1 cellular context compared by ENCODE assay signal in the genomic region with DNA sequence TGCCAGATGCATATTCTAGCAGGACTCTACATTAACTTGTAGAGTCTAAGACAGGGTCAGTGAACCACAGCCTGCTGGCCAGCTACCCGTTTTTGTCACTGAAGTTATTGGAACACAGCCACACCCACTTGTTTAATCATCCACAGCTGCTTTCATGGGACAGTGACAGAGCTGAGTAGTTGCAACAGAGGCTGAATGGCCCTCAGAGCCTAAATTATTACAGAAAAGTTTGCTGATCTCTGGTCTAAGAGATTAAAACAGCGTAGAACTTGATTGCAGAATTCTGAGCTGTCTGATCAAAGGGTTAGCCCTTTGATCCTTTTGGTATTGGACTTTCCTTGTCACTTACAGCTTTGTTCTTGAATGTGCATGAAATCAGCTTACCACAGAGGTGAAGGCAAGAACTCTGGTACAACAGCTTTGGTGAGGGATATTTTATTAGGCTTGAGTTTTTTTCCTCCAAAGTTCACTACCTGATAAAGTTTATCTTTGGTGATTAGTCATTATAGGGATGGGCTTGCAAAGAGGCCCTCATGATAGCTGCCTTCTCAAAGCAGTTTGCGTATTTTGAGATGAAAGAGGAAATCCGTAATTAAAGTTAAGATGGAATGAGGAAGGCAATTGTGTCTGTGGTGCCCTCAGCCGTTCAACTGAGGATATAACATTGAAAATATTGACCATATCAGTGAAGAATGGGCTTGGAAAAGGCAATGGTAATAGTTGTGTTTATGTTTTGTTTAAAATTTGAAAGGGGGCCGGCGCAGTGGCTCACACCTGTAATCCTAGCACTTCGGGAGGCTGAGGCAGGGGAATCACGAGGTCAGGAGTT.
TF ChIP-seq lines count a peak whose summit lies in the region.

No MANE protein-coding gene starts in this region.

TF ChIP-seq in HepG2, 621 proteins besides CTCF, POLR2A, EP300 and RAD21 (continued from another document and continues in another):
- TF ChIP-seq, protein P1, sequence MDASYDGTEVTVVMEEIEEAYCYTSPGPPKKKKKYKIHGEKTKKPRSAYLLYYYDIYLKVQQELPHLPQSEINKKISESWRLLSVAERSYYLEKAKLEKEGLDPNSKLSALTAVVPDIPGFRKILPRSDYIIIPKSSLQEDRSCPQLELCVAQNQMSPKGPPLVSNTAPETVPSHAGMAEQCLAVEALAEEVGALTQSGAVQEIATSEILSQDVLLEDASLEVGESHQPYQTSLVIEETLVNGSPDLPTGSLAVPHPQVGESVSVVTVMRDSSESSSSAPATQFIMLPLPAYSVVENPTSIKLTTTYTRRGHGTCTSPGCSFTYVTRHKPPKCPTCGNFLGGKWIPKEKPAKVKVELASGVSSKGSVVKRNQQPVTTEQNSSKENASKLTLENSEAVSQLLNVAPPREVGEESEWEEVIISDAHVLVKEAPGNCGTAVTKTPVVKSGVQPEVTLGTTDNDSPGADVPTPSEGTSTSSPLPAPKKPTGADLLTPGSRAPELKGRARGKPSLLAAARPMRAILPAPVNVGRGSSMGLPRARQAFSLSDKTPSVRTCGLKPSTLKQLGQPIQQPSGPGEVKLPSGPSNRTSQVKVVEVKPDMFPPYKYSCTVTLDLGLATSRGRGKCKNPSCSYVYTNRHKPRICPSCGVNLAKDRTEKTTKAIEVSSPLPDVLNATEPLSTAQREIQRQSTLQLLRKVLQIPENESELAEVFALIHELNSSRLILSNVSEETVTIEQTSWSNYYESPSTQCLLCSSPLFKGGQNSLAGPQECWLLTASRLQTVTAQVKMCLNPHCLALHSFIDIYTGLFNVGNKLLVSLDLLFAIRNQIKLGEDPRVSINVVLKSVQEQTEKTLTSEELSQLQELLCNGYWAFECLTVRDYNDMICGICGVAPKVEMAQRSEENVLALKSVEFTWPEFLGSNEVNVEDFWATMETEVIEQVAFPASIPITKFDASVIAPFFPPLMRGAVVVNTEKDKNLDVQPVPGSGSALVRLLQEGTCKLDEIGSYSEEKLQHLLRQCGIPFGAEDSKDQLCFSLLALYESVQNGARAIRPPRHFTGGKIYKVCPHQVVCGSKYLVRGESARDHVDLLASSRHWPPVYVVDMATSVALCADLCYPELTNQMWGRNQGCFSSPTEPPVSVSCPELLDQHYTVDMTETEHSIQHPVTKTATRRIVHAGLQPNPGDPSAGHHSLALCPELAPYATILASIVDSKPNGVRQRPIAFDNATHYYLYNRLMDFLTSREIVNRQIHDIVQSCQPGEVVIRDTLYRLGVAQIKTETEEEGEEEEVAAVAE (CRISPR knock-in tag; IDR thresholded peaks at IDR 0.05; ENCODE audit: borderline replicate concordance): no peak
- TF ChIP-seq ZNF660 (CRISPR knock-in tag; IDR thresholded peaks at IDR 0.05; ENCODE audit: borderline replicate concordance, low read depth) (no peak), MIER3 (CRISPR knock-in tag; IDR thresholded peaks at IDR 0.05; ENCODE audit: borderline replicate concordance) (no peak), THYN1 (CRISPR knock-in tag; IDR thresholded peaks at IDR 0.05; ENCODE audit: borderline replicate concordance, low read depth) (no peak), ATF3 (CRISPR knock-in tag; IDR thresholded peaks at IDR 0.05) (no peak), ATF7-NPFF (CRISPR knock-in tag; IDR thresholded peaks at IDR 0.05; ENCODE audit: low read depth) (no peak), ZFP62 (CRISPR knock-in tag; IDR thresholded peaks at IDR 0.05) (no peak), U2AF1 (optimal IDR thresholded peaks at IDR 0.05; ENCODE audit: low read depth, low read length) (no peak), ZNF552 (CRISPR knock-in tag; IDR thresholded peaks at IDR 0.05; ENCODE audit: borderline replicate concordance) (no peak), ZNF572 (CRISPR knock-in tag; IDR thresholded peaks at IDR 0.05) (no peak), NR2C2 (CRISPR knock-in tag; IDR thresholded peaks at IDR 0.05; ENCODE audit: borderline replicate concordance) (peak; percentile 43; the same call in 1 of the 2 replicates), TAF1 (CRISPR knock-in tag; IDR thresholded peaks at IDR 0.05) (no peak), ZNF589 (CRISPR knock-in tag; conservative IDR thresholded peaks at IDR 0.05) (no peak), SP1 (IDR thresholded peaks at IDR 0.05) (no peak), SP1 (CRISPR knock-in tag; IDR thresholded peaks at IDR 0.05) (no peak), ZNF354B (CRISPR knock-in tag; IDR thresholded peaks at IDR 0.05) (no peak), ZNF431 (CRISPR knock-in tag; IDR thresholded peaks at IDR 0.05; ENCODE audit: borderline replicate concordance, low read depth) (no peak), SRSF9 (IDR thresholded peaks at IDR 0.05; ENCODE audit: borderline replicate concordance, insufficient read depth, low read depth, low read length, poor library complexity, severe bottlenecking) (no peak), SETDB1 (CRISPR knock-in tag; IDR thresholded peaks at IDR 0.05; ENCODE audit: borderline replicate concordance) (no peak), ZMYM4 (CRISPR knock-in tag; IDR thresholded peaks at IDR 0.05) (no peak), ZNF263 (CRISPR knock-in tag; IDR thresholded peaks at IDR 0.05) (no peak), ASH2L (IDR thresholded peaks at IDR 0.05; ENCODE audit: insufficient read length, low read depth, low read length) (peak; percentile 61), HMG20A (CRISPR knock-in tag; IDR thresholded peaks at IDR 0.05; ENCODE audit: borderline replicate concordance) (no peak), HNRNPUL1 (IDR thresholded peaks at IDR 0.05; ENCODE audit: low read depth, low read length) (no peak), HNF4G (IDR thresholded peaks at IDR 0.05; ENCODE audit: borderline replicate concordance, low read depth, low read length) (peak; percentile 77), HNF4G (CRISPR knock-in tag; IDR thresholded peaks at IDR 0.05; ENCODE audit: borderline replicate concordance, low read depth) (no peak)
- TF ChIP-seq, protein P2, sequence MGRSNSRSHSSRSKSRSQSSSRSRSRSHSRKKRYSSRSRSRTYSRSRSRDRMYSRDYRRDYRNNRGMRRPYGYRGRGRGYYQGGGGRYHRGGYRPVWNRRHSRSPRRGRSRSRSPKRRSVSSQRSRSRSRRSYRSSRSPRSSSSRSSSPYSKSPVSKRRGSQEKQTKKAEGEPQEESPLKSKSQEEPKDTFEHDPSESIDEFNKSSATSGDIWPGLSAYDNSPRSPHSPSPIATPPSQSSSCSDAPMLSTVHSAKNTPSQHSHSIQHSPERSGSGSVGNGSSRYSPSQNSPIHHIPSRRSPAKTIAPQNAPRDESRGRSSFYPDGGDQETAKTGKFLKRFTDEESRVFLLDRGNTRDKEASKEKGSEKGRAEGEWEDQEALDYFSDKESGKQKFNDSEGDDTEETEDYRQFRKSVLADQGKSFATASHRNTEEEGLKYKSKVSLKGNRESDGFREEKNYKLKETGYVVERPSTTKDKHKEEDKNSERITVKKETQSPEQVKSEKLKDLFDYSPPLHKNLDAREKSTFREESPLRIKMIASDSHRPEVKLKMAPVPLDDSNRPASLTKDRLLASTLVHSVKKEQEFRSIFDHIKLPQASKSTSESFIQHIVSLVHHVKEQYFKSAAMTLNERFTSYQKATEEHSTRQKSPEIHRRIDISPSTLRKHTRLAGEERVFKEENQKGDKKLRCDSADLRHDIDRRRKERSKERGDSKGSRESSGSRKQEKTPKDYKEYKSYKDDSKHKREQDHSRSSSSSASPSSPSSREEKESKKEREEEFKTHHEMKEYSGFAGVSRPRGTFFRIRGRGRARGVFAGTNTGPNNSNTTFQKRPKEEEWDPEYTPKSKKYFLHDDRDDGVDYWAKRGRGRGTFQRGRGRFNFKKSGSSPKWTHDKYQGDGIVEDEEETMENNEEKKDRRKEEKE (IDR thresholded peaks at IDR 0.05): no peak
- TF ChIP-seq, protein P3, sequence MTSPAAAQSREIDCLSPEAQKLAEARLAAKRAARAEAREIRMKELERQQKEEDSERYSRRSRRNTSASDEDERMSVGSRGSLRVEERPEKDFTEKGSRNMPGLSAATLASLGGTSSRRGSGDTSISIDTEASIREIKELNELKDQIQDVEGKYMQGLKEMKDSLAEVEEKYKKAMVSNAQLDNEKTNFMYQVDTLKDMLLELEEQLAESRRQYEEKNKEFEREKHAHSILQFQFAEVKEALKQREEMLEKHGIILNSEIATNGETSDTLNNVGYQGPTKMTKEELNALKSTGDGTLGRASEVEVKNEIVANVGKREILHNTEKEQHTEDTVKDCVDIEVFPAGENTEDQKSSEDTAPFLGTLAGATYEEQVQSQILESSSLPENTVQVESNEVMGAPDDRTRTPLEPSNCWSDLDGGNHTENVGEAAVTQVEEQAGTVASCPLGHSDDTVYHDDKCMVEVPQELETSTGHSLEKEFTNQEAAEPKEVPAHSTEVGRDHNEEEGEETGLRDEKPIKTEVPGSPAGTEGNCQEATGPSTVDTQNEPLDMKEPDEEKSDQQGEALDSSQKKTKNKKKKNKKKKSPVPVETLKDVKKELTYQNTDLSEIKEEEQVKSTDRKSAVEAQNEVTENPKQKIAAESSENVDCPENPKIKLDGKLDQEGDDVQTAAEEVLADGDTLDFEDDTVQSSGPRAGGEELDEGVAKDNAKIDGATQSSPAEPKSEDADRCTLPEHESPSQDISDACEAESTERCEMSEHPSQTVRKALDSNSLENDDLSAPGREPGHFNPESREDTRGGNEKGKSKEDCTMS (CRISPR knock-in tag; conservative IDR thresholded peaks at IDR 0.05): no peak
- TF ChIP-seq, protein P4, sequence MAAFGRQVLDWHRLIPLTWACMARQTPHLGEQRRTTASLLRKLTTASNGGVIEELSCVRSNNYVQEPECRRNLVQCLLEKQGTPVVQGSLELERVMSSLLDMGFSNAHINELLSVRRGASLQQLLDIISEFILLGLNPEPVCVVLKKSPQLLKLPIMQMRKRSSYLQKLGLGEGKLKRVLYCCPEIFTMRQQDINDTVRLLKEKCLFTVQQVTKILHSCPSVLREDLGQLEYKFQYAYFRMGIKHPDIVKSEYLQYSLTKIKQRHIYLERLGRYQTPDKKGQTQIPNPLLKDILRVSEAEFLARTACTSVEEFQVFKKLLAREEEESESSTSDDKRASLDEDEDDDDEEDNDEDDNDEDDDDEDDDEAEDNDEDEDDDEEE (CRISPR knock-in tag; IDR thresholded peaks at IDR 0.05): no peak
- TF ChIP-seq, protein P5, sequence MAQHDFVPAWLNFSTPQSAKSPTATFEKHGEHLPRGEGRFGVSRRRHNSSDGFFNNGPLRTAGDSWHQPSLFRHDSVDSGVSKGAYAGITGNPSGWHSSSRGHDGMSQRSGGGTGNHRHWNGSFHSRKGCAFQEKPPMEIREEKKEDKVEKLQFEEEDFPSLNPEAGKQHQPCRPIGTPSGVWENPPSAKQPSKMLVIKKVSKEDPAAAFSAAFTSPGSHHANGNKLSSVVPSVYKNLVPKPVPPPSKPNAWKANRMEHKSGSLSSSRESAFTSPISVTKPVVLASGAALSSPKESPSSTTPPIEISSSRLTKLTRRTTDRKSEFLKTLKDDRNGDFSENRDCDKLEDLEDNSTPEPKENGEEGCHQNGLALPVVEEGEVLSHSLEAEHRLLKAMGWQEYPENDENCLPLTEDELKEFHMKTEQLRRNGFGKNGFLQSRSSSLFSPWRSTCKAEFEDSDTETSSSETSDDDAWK (CRISPR knock-in tag; IDR thresholded peaks at IDR 0.05): no peak
- TF ChIP-seq, protein P6, sequence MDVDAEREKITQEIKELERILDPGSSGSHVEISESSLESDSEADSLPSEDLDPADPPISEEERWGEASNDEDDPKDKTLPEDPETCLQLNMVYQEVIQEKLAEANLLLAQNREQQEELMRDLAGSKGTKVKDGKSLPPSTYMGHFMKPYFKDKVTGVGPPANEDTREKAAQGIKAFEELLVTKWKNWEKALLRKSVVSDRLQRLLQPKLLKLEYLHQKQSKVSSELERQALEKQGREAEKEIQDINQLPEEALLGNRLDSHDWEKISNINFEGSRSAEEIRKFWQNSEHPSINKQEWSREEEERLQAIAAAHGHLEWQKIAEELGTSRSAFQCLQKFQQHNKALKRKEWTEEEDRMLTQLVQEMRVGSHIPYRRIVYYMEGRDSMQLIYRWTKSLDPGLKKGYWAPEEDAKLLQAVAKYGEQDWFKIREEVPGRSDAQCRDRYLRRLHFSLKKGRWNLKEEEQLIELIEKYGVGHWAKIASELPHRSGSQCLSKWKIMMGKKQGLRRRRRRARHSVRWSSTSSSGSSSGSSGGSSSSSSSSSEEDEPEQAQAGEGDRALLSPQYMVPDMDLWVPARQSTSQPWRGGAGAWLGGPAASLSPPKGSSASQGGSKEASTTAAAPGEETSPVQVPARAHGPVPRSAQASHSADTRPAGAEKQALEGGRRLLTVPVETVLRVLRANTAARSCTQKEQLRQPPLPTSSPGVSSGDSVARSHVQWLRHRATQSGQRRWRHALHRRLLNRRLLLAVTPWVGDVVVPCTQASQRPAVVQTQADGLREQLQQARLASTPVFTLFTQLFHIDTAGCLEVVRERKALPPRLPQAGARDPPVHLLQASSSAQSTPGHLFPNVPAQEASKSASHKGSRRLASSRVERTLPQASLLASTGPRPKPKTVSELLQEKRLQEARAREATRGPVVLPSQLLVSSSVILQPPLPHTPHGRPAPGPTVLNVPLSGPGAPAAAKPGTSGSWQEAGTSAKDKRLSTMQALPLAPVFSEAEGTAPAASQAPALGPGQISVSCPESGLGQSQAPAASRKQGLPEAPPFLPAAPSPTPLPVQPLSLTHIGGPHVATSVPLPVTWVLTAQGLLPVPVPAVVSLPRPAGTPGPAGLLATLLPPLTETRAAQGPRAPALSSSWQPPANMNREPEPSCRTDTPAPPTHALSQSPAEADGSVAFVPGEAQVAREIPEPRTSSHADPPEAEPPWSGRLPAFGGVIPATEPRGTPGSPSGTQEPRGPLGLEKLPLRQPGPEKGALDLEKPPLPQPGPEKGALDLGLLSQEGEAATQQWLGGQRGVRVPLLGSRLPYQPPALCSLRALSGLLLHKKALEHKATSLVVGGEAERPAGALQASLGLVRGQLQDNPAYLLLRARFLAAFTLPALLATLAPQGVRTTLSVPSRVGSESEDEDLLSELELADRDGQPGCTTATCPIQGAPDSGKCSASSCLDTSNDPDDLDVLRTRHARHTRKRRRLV (CRISPR knock-in tag; IDR thresholded peaks at IDR 0.05): no peak
- TF ChIP-seq, protein P7, sequence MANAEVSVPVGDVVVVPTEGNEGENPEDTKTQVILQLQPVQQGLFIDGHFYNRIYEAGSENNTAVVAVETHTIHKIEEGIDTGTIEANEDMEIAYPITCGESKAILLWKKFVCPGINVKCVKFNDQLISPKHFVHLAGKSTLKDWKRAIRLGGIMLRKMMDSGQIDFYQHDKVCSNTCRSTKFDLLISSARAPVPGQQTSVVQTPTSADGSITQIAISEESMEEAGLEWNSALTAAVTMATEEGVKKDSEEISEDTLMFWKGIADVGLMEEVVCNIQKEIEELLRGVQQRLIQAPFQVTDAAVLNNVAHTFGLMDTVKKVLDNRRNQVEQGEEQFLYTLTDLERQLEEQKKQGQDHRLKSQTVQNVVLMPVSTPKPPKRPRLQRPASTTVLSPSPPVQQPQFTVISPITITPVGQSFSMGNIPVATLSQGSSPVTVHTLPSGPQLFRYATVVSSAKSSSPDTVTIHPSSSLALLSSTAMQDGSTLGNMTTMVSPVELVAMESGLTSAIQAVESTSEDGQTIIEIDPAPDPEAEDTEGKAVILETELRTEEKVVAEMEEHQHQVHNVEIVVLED (CRISPR knock-in tag; IDR thresholded peaks at IDR 0.05; ENCODE audit: borderline replicate concordance): no peak
